ENCODE assay signal across 18 cellular contexts in genomic region chr2:106983305-106983704, GRCh38.
DNase-seq lines count a peak whose midpoint lies in the region; ATAC-seq and TF ChIP-seq lines count a peak whose summit lies in the region.
"Had no signal": no experiment of that assay in that cellular context is flagged by ENCODE, and none has a peak within 500 bp of the region (broad histone marks: within the 10 kb centered on the region; RNA-seq: fewer than 3 reads in every experiment).

No MANE protein-coding gene starts in this region.

- no peak overlapping the region for H2AK5ac ChIP-seq in IMR-90 (ENCODE audit: low read depth, low read length)

- no peak for TF ChIP-seq CTCF in AG10803 (conservative IDR thresholded peaks at IDR 0.05; ENCODE audit: low read length)
- no peak for TF ChIP-seq CTCF in IMR-90 (conservative IDR thresholded peaks at IDR 0.05; ENCODE audit: low read depth, low read length)

- no peak for ATAC-seq in IMR-90 (ENCODE audit: low read depth)
- no peak for ATAC-seq in HG03025 (IDR thresholded peaks at IDR 0.05; ENCODE audit: low FRiP score, unreplicated experiment)
- ATAC-seq in activated CD4-positive, CD25-positive, alpha-beta regulatory T cell treated with anti-CD3 and anti-CD28 coated beads, Interleukin-2, amount 50 U/mL, for 24 hours, result no peak

- H3K4me3 ChIP-seq in AG10803 (ENCODE audit: low read length) (no peak overlapping the region), IMR-90 (ENCODE audit: insufficient read depth, low read depth, low read length) (no peak overlapping the region)
- H3K4me3 ChIP-seq: BLaER1 treated with 17β-estradiol and CSF1 and Interleukin-3, amounts not matched to agents 10 nM and 100 nM; SJCRH30 had no signal

- no TSS peak for BruUV-seq in IMR-90 (replicated peaks; lab: Mats Ljungman, UMichigan)

- no peak for TF ChIP-seq RAD21 in IMR-90 (IDR thresholded peaks at IDR 0.05; ENCODE audit: low read length)

- no peak overlapping the region for H2AK9ac ChIP-seq in IMR-90 (replicated peaks; ENCODE audit: low read depth, low read length, poor library complexity)

- TF ChIP-seq POLR2A in IMR-90 (IDR thresholded peaks at IDR 0.05; ENCODE audit: low read depth, low read length), result no peak

- H3K9me1 ChIP-seq in IMR-90 (ENCODE audit: insufficient read depth, low read length), result no peaks in the 10 kb centered on the region

- DNase-seq in AG10803 (ENCODE audit: low read depth) (peak; percentile 31), IMR-90 (no peak), astrocyte of the hippocampus (ENCODE audit: low read depth, low spot score) (peak; percentile 55), kidney tubule cell (ENCODE audit: low spot score) (peak; percentile 49), putamen (ENCODE audit: low spot score) (no peak)
- no peak for DNase-seq in stimulated activated naive CD4-positive, alpha-beta T cell treated with Interleukin-2 at 50 U/mL for 16 hours (lab: John Stamatoyannopoulos, UW)
- DNase-seq: H9, MM.1S, NCI-H1092, NCI-H1436 treated with DMSO at 0.1 percent for 48 hours, NCI-H2081, NCI-H2171 treated with DMSO at 0.1 percent for 48 hours, SJCRH30 had no signal

- POLR2A ChIA-PET in IMR-90 (lab: Charles Lee; ENCODE audit: unreplicated experiment), result no interaction called here

- no peak overlapping the region for H2BK15ac ChIP-seq in IMR-90 (ENCODE audit: low read depth, low read length)

- H3K36me3 ChIP-seq in IMR-90 (ENCODE audit: control insufficient read depth, insufficient read depth, low read length), result no peaks in the 10 kb centered on the region
- H3K36me3 ChIP-seq: BLaER1 treated with 17β-estradiol and CSF1 and Interleukin-3, amounts not matched to agents 10 nM and 100 nM; SJCRH30 had no signal

- no peak overlapping the region for H3K9ac ChIP-seq in IMR-90 (ENCODE audit: low read depth, low read length)
- H3K9ac ChIP-seq: BLaER1 treated with 17β-estradiol and CSF1 and Interleukin-3, amounts not matched to agents 10 nM and 100 nM had no signal

- CTCF ChIA-PET in IMR-90 (lab: Yijun Ruan, JAX), result no interaction called here

- no peak overlapping the region for H4K91ac ChIP-seq in IMR-90 (ENCODE audit: insufficient read depth, low read depth, low read length)

- no peak overlapping the region for H3K23ac ChIP-seq in IMR-90 (ENCODE audit: low read depth, low read length)

- no peak overlapping the region for H3K18ac ChIP-seq in IMR-90 (ENCODE audit: low read depth, low read length)

- peaks cover 6% of the 10 kb centered on the region for H3K9me3 ChIP-seq in IMR-90 (ENCODE audit: control insufficient read depth, insufficient read depth, low read length)
- H3K9me3 ChIP-seq: BLaER1 treated with 17β-estradiol and CSF1 and Interleukin-3, amounts not matched to agents 10 nM and 100 nM; SJCRH30 had no signal

- no peak overlapping the region for H4K8ac ChIP-seq in IMR-90 (ENCODE audit: low read depth in 2 of 2, low read length in 2 of 2)

- H2AFZ ChIP-seq in IMR-90 (replicated peaks; ENCODE audit: low read length, poor library complexity), result no peak overlapping the region

- H2BK120ac ChIP-seq in IMR-90 (ENCODE audit: low read depth, low read length), result no peak overlapping the region

- no peaks in the 10 kb centered on the region for H3K27me3 ChIP-seq in IMR-90 (ENCODE audit: control insufficient read depth, insufficient read depth, low read length)
- H3K27me3 ChIP-seq: BLaER1 treated with 17β-estradiol and CSF1 and Interleukin-3, amounts not matched to agents 10 nM and 100 nM; SJCRH30 had no signal

- H3K27ac ChIP-seq in IMR-90 (ENCODE audit: insufficient read depth, low read length), result no peak overlapping the region
- H3K27ac ChIP-seq: BLaER1 treated with 17β-estradiol and CSF1 and Interleukin-3, amounts not matched to agents 10 nM and 100 nM; HL-60; RWPE1; SJCRH30 had no signal

- no peak overlapping the region for H3K14ac ChIP-seq in IMR-90 (replicated peaks; ENCODE audit: low read depth, low read length)

- dilution Hi-C loops in IMR-90 (cut with HindIII; ENCODE audit: low sequenced_read_pairs, unreplicated experiment), result no loop called here

- H2BK5ac ChIP-seq in IMR-90 (ENCODE audit: low read depth, low read length, poor library complexity, severe bottlenecking), result no peak overlapping the region

- H3K4ac ChIP-seq in IMR-90 (ENCODE audit: low read depth, low read length), result no peak overlapping the region

- intact Hi-C loops in IMR-90 (cut with micrococcal nuclease), result no loop called here

- no peak overlapping the region for H2BK20ac ChIP-seq in IMR-90 (ENCODE audit: low read depth, low read length)

- H3K4me1 ChIP-seq in IMR-90 (ENCODE audit: control insufficient read depth, insufficient read depth, low read length), result no peaks in the 10 kb centered on the region
- H3K4me1 ChIP-seq: BLaER1 treated with 17β-estradiol and CSF1 and Interleukin-3, amounts not matched to agents 10 nM and 100 nM; SJCRH30 had no signal

- H3K4me2 ChIP-seq in IMR-90 (ENCODE audit: low read depth, low read length), result no peak overlapping the region
- H3K4me2 ChIP-seq: BLaER1 treated with 17β-estradiol and CSF1 and Interleukin-3, amounts not matched to agents 10 nM and 100 nM had no signal

- no CpG with 5 or more reads among the region's 4 CpGs for WGBS in IMR-90 (ENCODE audit: extremely low coverage in 2 of 2, insufficient read length in 1 of 2), 2 experiments

- no peaks in the 10 kb centered on the region for H3K79me1 ChIP-seq in IMR-90 (ENCODE audit: low read depth in 1 of 2, low read length in 2 of 2)

- no peak overlapping the region for H4K5ac ChIP-seq in IMR-90 (ENCODE audit: low read depth, low read length)

- in situ Hi-C loops in IMR-90 (cut with MboI; ENCODE audit: low sequenced_read_pairs), result no loop called here

- H4K20me1 ChIP-seq in IMR-90 (ENCODE audit: insufficient read depth, low read length), result no peaks in the 10 kb centered on the region
- H4K20me1 ChIP-seq: BLaER1 treated with 17β-estradiol and CSF1 and Interleukin-3, amounts not matched to agents 10 nM and 100 nM had no signal

- H3K56ac ChIP-seq in IMR-90 (ENCODE audit: extremely low read depth, insufficient read depth, low read length), result no peak overlapping the region

TF ChIP-seq in IMR-90, 13 proteins besides CTCF, POLR2A, EP300 and RAD21:
- TF ChIP-seq ELK1 (IDR thresholded peaks at IDR 0.05; ENCODE audit: borderline replicate concordance, low read depth, low read length) (no peak), MAFK (IDR thresholded peaks at IDR 0.05; ENCODE audit: low read depth, low read length) (peak; percentile 80), MXI1 (IDR thresholded peaks at IDR 0.05; ENCODE audit: borderline replicate concordance, low read depth, low read length) (no peak), RFX5 (IDR thresholded peaks at IDR 0.05; ENCODE audit: low read depth, low read length) (no peak), BHLHE40 (IDR thresholded peaks at IDR 0.05; ENCODE audit: low read depth, low read length) (no peak)
TF ChIP-seq in IMR-90: peak in this region for 1.

Comparison
In these comparisons a context has a peak if more than half of its experiments do, and no peak if none do; other contexts are left out.
1. DNase-seq: peak in AG10803 (single experiment), astrocyte of the hippocampus (single experiment) and kidney tubule cell (single experiment); none in IMR-90 (single experiment), stimulated activated naive CD4-positive, alpha-beta T cell treated with Interleukin-2 at 50 U/mL for 16 hours (single experiment) and putamen (single experiment).